ENCODE assay signal across 18 cellular contexts in genomic region chr13:33183431-33184130, GRCh38.
A peak's percentile ranks its signal among the peaks of the same experiment; 100 is the strongest.
DNase-seq lines count a peak whose midpoint lies in the region; ATAC-seq, FAIRE-seq and TF ChIP-seq lines count a peak whose summit lies in the region.
"Had no signal": no experiment of that assay in that cellular context is flagged by ENCODE, and none has a peak within 500 bp of the region (broad histone marks: within the 10 kb centered on the region; RNA-seq: fewer than 3 reads in every experiment).

No MANE protein-coding gene starts in this region.

- TF ChIP-seq CTCF in foreskin fibroblast (IDR thresholded peaks at IDR 0.05; ENCODE audit: low read depth, low read length) = no peak
- TF ChIP-seq CTCF in smooth muscle cell (IDR thresholded peaks at IDR 0.05; ENCODE audit: borderline replicate concordance, insufficient read depth, poor library complexity, severe bottlenecking) = no peak
- no peak for TF ChIP-seq CTCF in Calu3 (IDR thresholded peaks at IDR 0.05; ENCODE audit: unreplicated experiment)

- peaks cover 28% of the 10 kb centered on the region for H3K79me2 ChIP-seq in smooth muscle cell (ENCODE audit: low read depth)

- CTCF ChIA-PET in Calu3 (lab: Charles Lee) = no interaction called here

- no peaks in the 10 kb centered on the region for H3K27me3 Mint-ChIP-seq in Calu3 (ENCODE audit: unreplicated experiment)
- H3K27me3 Mint-ChIP-seq in T-helper 17 cell = peaks cover 43% of the 10 kb centered on the region

- no peak overlapping the region for H2AFZ ChIP-seq in smooth muscle cell (ENCODE audit: low read depth)

- H3K27ac Mint-ChIP-seq in Calu3 (ENCODE audit: unreplicated experiment) (no peak overlapping the region), T-helper 17 cell (no peak overlapping the region)
- H3K27ac Mint-ChIP-seq: activated B cell treated with CpG ODN at 0.5 μM for 24 hours; activated naive CD8-positive, alpha-beta T cell; stimulated activated naive B cell treated with anti-CD40 and anti-IgM and Interleukin-4, amounts not matched to agents 10 μg/mL and 1 μg/mL and 100 μg/mL, for 72 hours had no signal

- intact Hi-C loops in Calu3 (cut with micrococcal nuclease; ENCODE audit: unreplicated experiment) = no loop called here

- no peaks in the 10 kb centered on the region for H4K20me1 ChIP-seq in smooth muscle cell (ENCODE audit: low read depth)

- H3K4me3 Mint-ChIP-seq in Calu3 (ENCODE audit: low read depth, unreplicated experiment) (no peak overlapping the region), T-helper 17 cell (no peak overlapping the region)
- H3K4me3 Mint-ChIP-seq: activated B cell treated with CpG ODN at 0.5 μM for 24 hours; activated naive CD8-positive, alpha-beta T cell; stimulated activated naive B cell treated with anti-CD40 and anti-IgM and Interleukin-4, amounts not matched to agents 10 μg/mL and 1 μg/mL and 100 μg/mL, for 72 hours had no signal

- H3K4me3 ChIP-seq in SJSA1 (no peak overlapping the region), foreskin fibroblast (ENCODE audit: low read depth in 1 of 2, low read length in 2 of 2) (no peak overlapping the region), smooth muscle cell (no peak overlapping the region)
- H3K4me3 ChIP-seq: mucosa of descending colon had no signal

- H3K4me1 ChIP-seq in SJSA1 (replicated peaks) = peaks cover 53% of the 10 kb centered on the region
- H3K4me1 ChIP-seq in smooth muscle cell (ENCODE audit: low read depth) = peaks cover 19% of the 10 kb centered on the region

- WGBS in smooth muscle cell (ENCODE audit: low lambda C conversion rate) = 54% methylated on average over 3 of the region's 3 CpGs

- FAIRE-seq in urothelium cell line (lab: Jason Lieb, UNC) = no peak
- FAIRE-seq: colon had no signal

- ATAC-seq in GM18498 (IDR thresholded peaks at IDR 0.05; ENCODE audit: unreplicated experiment) = peak; percentile 32
- no peak for ATAC-seq in T-helper 17 cell
- ATAC-seq: mucosa of descending colon; stimulated activated naive B cell treated with anti-CD40 and anti-IgM and Interleukin-4, amounts not matched to agents 10 μg/mL and 1 μg/mL and 100 μg/mL, for 72 hours had no signal

- H3K36me3 Mint-ChIP-seq in Calu3 (ENCODE audit: insufficient read depth, unreplicated experiment) = peaks cover 5% of the 10 kb centered on the region
- no peaks in the 10 kb centered on the region for H3K36me3 Mint-ChIP-seq in T-helper 17 cell (ENCODE audit: low read depth)
- H3K36me3 Mint-ChIP-seq: activated naive CD8-positive, alpha-beta T cell; stimulated activated naive B cell treated with anti-CD40 and anti-IgM and Interleukin-4, amounts not matched to agents 10 μg/mL and 1 μg/mL and 100 μg/mL, for 72 hours had no signal

- DNase-seq in SJSA1 (ENCODE audit: low read depth in 1 of 2, low spot score in 2 of 2) (peak; percentile 46 to 48), foreskin fibroblast (peak; percentile 43 to 61), smooth muscle cell (lab: John Stamatoyannopoulos, UW; ENCODE audit: unreplicated experiment) (no peak), Calu3 (no peak), mesenteric fat pad (ENCODE audit: low spot score) (no peak), T-helper 17 cell (no peak), urothelium cell line (ENCODE audit: low spot score) (no peak)
- DNase-seq: activated B cell treated with CpG ODN at 0.5 μM for 24 hours; activated CD8-positive, alpha-beta memory T cell treated with anti-CD3 and anti-CD28 coated beads, Interleukin-2, amount 50 U/mL, for 48 hours; mucosa of descending colon; NCI-H187; NCI-H774; SHP77; stimulated activated CD4-positive, alpha-beta T cell treated with anti-CD3 and anti-CD28 coated beads, Interleukin-4, amount 100 ng/mL, for 4 hours; stimulated activated naive B cell treated with anti-CD40 and anti-IgM and Interleukin-4, amounts not matched to agents 10 μg/mL and 1 μg/mL and 100 μg/mL, for 72 hours had no signal

- no peaks in the 10 kb centered on the region for H3K9me3 ChIP-seq in SJSA1 (replicated peaks)
- H3K9me3 ChIP-seq in smooth muscle cell (replicated peaks; ENCODE audit: low read depth) = no peaks in the 10 kb centered on the region
- H3K9me3 ChIP-seq in T-helper 17 cell (ENCODE audit: control insufficient read depth, low read length, poor library complexity, severe bottlenecking) = no peaks in the 10 kb centered on the region
- H3K9me3 ChIP-seq: mucosa of descending colon had no signal

- peak overlapping the region; percentile 34 for H3K4me2 ChIP-seq in smooth muscle cell

- H3K27me3 ChIP-seq in SJSA1 (replicated peaks) = no peaks in the 10 kb centered on the region
- H3K27me3 ChIP-seq in smooth muscle cell (ENCODE audit: low read depth) = no peaks in the 10 kb centered on the region

- H3K9me3 Mint-ChIP-seq in Calu3 (ENCODE audit: low read depth, unreplicated experiment) = peaks cover 2% of the 10 kb centered on the region
- H3K9me3 Mint-ChIP-seq: activated B cell treated with CpG ODN at 0.5 μM for 24 hours; stimulated activated naive B cell treated with anti-CD40 and anti-IgM and Interleukin-4, amounts not matched to agents 10 μg/mL and 1 μg/mL and 100 μg/mL, for 72 hours had no signal

- H3K27ac ChIP-seq in SJSA1 (peak overlapping the region; percentile 63), smooth muscle cell (ENCODE audit: low read depth) (peak overlapping the region; percentile 90)

- peak overlapping the region; percentile 54 for H3K9ac ChIP-seq in smooth muscle cell (ENCODE audit: low read depth)

- no TSS peak for BruUV-seq in Calu3 (replicated peaks; lab: Mats Ljungman, UMichigan)

- peaks cover 30% of the 10 kb centered on the region for H3K4me1 Mint-ChIP-seq in Calu3 (ENCODE audit: low read depth, unreplicated experiment)
- peaks cover 5% of the 10 kb centered on the region for H3K4me1 Mint-ChIP-seq in T-helper 17 cell
- H3K4me1 Mint-ChIP-seq: activated B cell treated with CpG ODN at 0.5 μM for 24 hours had no signal

- peaks cover 31% of the 10 kb centered on the region for H3F3A ChIP-seq in smooth muscle cell (ENCODE audit: low read depth)

- H3K36me3 ChIP-seq in SJSA1 = no peaks in the 10 kb centered on the region
- H3K36me3 ChIP-seq in smooth muscle cell (ENCODE audit: low read depth) = no peaks in the 10 kb centered on the region

Comparison
In these comparisons a context has a peak if more than half of its experiments do, and no peak if none do; other contexts are left out.
1. DNase-seq: peak in SJSA1 (2 of 2) and foreskin fibroblast (2 of 2); none in smooth muscle cell (single experiment), Calu3 (single experiment), mesenteric fat pad (single experiment), T-helper 17 cell (0 of 3) and urothelium cell line (single experiment).